ENCODE assay signal across 1 cellular context in genomic region chr2:219177594-219178376, GRCh38.
A peak's percentile ranks its signal among the peaks of the same experiment; 100 is the strongest.
TF ChIP-seq lines count a peak whose summit lies in the region.

Gene RETREG2, plus strand, starts transcription at chr2:219178275. Its CDS starts 78 bp downstream, at chr2:219178353.

TF ChIP-seq in GM23338, 12 proteins besides CTCF, POLR2A, EP300 and RAD21 (continued from another document):
- TF ChIP-seq ZNF462 (CRISPR knock-in tag; IDR thresholded peaks at IDR 0.05) (no peak), CREB1 (CRISPR knock-in tag; IDR thresholded peaks at IDR 0.05; ENCODE audit: low read depth) (peak; percentile 65), REST (IDR thresholded peaks at IDR 0.05; ENCODE audit: unreplicated experiment) (no peak), POLR2AphosphoS5 (IDR thresholded peaks at IDR 0.05; ENCODE audit: low read depth) (peak; percentile 79), ETS1 (IDR thresholded peaks at IDR 0.05) (0 out of 2 replicates have a peak, but pooled peaks have one; percentile 28), STAT1 (IDR thresholded peaks at IDR 0.05; ENCODE audit: unreplicated experiment) (no peak), JUNB (IDR thresholded peaks at IDR 0.05; ENCODE audit: unreplicated experiment) (no peak), ZNF331 (CRISPR knock-in tag; IDR thresholded peaks at IDR 0.05; ENCODE audit: low read depth) (no peak)
